Comparison of ENCODE assay signal across 32 cellular contexts in the genomic region with DNA sequence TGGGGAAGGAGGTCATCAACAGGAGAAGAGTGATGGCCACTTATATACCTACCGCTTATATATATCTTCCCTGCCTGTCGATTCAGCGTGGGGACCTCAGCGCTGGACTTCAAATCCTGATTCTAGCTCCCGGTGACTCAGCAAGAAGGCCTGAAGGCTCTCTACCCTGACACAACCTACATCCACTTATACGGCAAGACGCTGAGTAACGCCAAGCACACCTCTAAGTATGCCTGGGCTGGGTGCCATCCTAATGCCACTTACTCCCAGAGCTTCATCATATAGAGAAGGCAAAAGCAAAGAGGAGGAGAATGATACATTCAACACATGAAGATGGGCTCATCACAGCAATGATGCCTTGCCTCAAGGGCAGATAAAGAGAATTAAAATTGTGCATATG.
"Had no signal": no experiment of that assay in that cellular context is flagged by ENCODE, and none has a peak within 500 bp of the region (broad histone marks: within the 10 kb centered on the region; RNA-seq: fewer than 3 reads in every experiment).

No MANE protein-coding gene starts in this region.

- H3K9me3 ChIP-seq: left lung, lower lobe of right lung, mucosa of descending colon, pancreas, prostate gland, stomach, testis, thyroid gland, transverse colon, upper lobe of left lung, vagina had no signal

- H3K36me3 ChIP-seq: left lung, lower lobe of right lung, pancreas, prostate gland, stomach, thyroid gland, transverse colon, upper lobe of left lung, vagina had no signal

- H3K27ac ChIP-seq: left lung, lower lobe of right lung, pancreas, prostate gland, skin epidermis, stomach, testis, thyroid gland, transverse colon, upper lobe of left lung, vagina had no signal

- H3K36me3 Mint-ChIP-seq: immature natural killer cell; mesothelial cell of epicardium; naive thymus-derived CD4-positive, alpha-beta T cell; natural killer cell treated with Interleukin-12 subunit alpha and Interleukin-12 subunit beta and Interleukin-15 and Interleukin-18, amount 100 ng/mL, for 72 hours; stimulated activated naive B cell treated with anti-CD40 and anti-IgM and Interleukin-4, amounts not matched to agents 10 μg/mL and 1 μg/mL and 100 μg/mL, for 72 hours had no signal

- H3K27me3 ChIP-seq: left lung, pancreas, stomach, testis, thyroid gland, transverse colon, upper lobe of left lung, vagina had no signal

- H3K4me1 ChIP-seq: left lung, pancreas, prostate gland, stomach, transverse colon had no signal

- ATAC-seq: left colon; left lung; lower lobe of right lung; mucosa of descending colon; naive thymus-derived CD4-positive, alpha-beta T cell; pancreas; right cardiac atrium; sciatic nerve; stimulated activated naive B cell treated with anti-CD40 and anti-IgM and Interleukin-4, amounts not matched to agents 10 μg/mL and 1 μg/mL and 100 μg/mL, for 72 hours had no signal

- DNase-seq: immature natural killer cell; kidney; left colon; left lung; lower lobe of right lung; mammary epithelial cell; mesendoderm; mucosa of descending colon; naive thymus-derived CD4-positive, alpha-beta T cell; nucleus accumbens; pancreas; posterior cingulate gyrus; retina; stimulated activated CD4-positive, alpha-beta T cell treated with anti-CD3 and anti-CD28 coated beads, Interleukin-12 subunit alpha, Interleukin-12 subunit beta, amount 100 ng/mL, for 4 hours; stimulated activated CD4-positive, alpha-beta T cell treated with anti-CD3 and anti-CD28 coated beads, Interleukin-15, amount 100 ng/mL, for 24 hours; stimulated activated CD4-positive, alpha-beta T cell treated with anti-CD3 and anti-CD28 coated beads, Interleukin-2, amount 100 ng/mL, for 24 hours; stimulated activated CD4-positive, alpha-beta T cell treated with anti-CD3 and anti-CD28 coated beads, Interleukin-4, amount 100 ng/mL, for 1 hour; stimulated activated naive B cell treated with anti-CD40 and anti-IgM and Interleukin-4, amounts not matched to agents 10 μg/mL and 1 μg/mL and 100 μg/mL, for 72 hours; stimulated activated naive CD8-positive, alpha-beta T cell treated with anti-CD3 and anti-CD28 coated beads, Interleukin-15, Interleukin-2, amounts not matched to agents 100 U/mL and 50 U/mL, for 24 hours; stomach; testis; thyroid gland; transverse colon; upper lobe of left lung had no signal

- H3K4me1 Mint-ChIP-seq: immature natural killer cell; naive thymus-derived CD4-positive, alpha-beta T cell; stimulated activated naive B cell treated with anti-CD40 and anti-IgM and Interleukin-4, amounts not matched to agents 10 μg/mL and 1 μg/mL and 100 μg/mL, for 72 hours had no signal

- H3K4me3 ChIP-seq: left lung, lower lobe of right lung, mucosa of descending colon, pancreas, prostate gland, skin epidermis, stomach, testis, thyroid gland, transverse colon, upper lobe of left lung, vagina had no signal

- H3K27ac Mint-ChIP-seq: immature natural killer cell; mesothelial cell of epicardium; naive thymus-derived CD4-positive, alpha-beta T cell; natural killer cell treated with Interleukin-12 subunit alpha and Interleukin-12 subunit beta and Interleukin-15 and Interleukin-18, amount 100 ng/mL, for 72 hours; stimulated activated naive B cell treated with anti-CD40 and anti-IgM and Interleukin-4, amounts not matched to agents 10 μg/mL and 1 μg/mL and 100 μg/mL, for 72 hours had no signal

- H3K4me3 Mint-ChIP-seq: immature natural killer cell; mesothelial cell of epicardium; naive thymus-derived CD4-positive, alpha-beta T cell; natural killer cell treated with Interleukin-12 subunit alpha and Interleukin-12 subunit beta and Interleukin-15 and Interleukin-18, amount 100 ng/mL, for 72 hours; neural crest cell; stimulated activated naive B cell treated with anti-CD40 and anti-IgM and Interleukin-4, amounts not matched to agents 10 μg/mL and 1 μg/mL and 100 μg/mL, for 72 hours had no signal

- H3K9me3 Mint-ChIP-seq: mesothelial cell of epicardium; naive thymus-derived CD4-positive, alpha-beta T cell; natural killer cell treated with Interleukin-12 subunit alpha and Interleukin-12 subunit beta and Interleukin-15 and Interleukin-18, amount 100 ng/mL, for 72 hours; neural crest cell; stimulated activated naive B cell treated with anti-CD40 and anti-IgM and Interleukin-4, amounts not matched to agents 10 μg/mL and 1 μg/mL and 100 μg/mL, for 72 hours had no signal
